ENCODE assay signal across 11 cellular contexts in the genomic region with DNA sequence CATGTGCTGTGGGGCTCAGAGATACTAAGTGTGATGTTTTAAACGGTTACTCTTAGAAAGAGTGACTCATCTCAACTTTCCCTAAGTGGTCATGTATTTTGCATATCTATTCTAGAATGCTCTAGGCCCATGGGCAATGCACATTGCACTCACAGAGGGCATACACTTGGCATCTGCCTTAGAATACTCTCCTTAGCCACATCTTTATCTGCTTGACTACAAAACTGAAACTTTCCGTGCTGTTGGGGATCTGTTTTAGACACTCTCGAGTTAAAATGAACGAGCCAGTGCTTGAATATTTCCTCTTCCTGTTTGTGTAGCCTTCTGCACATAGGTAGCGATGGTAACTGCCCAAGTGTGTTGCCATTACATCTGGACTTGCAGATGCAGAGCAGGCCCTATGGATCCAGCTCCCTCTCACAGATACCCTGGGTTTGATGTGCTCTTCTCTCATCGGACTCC.
DNase-seq lines count a peak whose midpoint lies in the region; ATAC-seq and TF ChIP-seq lines count a peak whose summit lies in the region.
"Had no signal": no experiment of that assay in that cellular context is flagged by ENCODE, and none has a peak within 500 bp of the region (broad histone marks: within the 10 kb centered on the region; RNA-seq: fewer than 3 reads in every experiment).

No MANE protein-coding gene starts in this region.

- peaks cover 34% of the 10 kb centered on the region for H3K4me1 Mint-ChIP-seq in memory B cell
- H3K4me1 Mint-ChIP-seq in glutamatergic neuron (ENCODE audit: low read depth, unreplicated experiment), result no peaks in the 10 kb centered on the region

- H3K36me3 ChIP-seq in mammary epithelial cell (ENCODE audit: insufficient read depth, low read length), result no peaks in the 10 kb centered on the region
- H3K36me3 ChIP-seq: uterus had no signal

- CTCF ChIA-PET in mammary epithelial cell (lab: Charles Lee; ENCODE audit: low non-redundant PET), result no interaction called here

- no peak overlapping the region for H3K27ac ChIP-seq in mammary epithelial cell (ENCODE audit: insufficient read depth, low read depth, low read length)
- H3K27ac ChIP-seq: uterus had no signal

- H3K27me3 ChIP-seq in mammary epithelial cell (ENCODE audit: insufficient read depth, low read length), result no peaks in the 10 kb centered on the region
- H3K27me3 ChIP-seq: uterus had no signal

- H3K36me3 Mint-ChIP-seq in memory B cell (peaks cover 1% of the 10 kb centered on the region), glutamatergic neuron (ENCODE audit: unreplicated experiment) (peaks cover 10% of the 10 kb centered on the region)

- no peaks in the 10 kb centered on the region for H3K79me2 ChIP-seq in mammary epithelial cell (ENCODE audit: insufficient read depth, low read length)

- H3K4me2 ChIP-seq in mammary epithelial cell (ENCODE audit: insufficient read depth, low read depth, low read length), result no peak overlapping the region

- no TSS peak for BruUV-seq in mammary epithelial cell (replicated peaks; lab: Mats Ljungman, UMichigan)

- H3K27me3 Mint-ChIP-seq in memory B cell, result peaks cover 4% of the 10 kb centered on the region
- no peaks in the 10 kb centered on the region for H3K27me3 Mint-ChIP-seq in glutamatergic neuron (ENCODE audit: unreplicated experiment)

- no peaks in the 10 kb centered on the region for H3K9me3 ChIP-seq in mammary epithelial cell (replicated peaks; ENCODE audit: insufficient read depth, low read length)
- H3K9me3 ChIP-seq: uterus had no signal

- H3K9me3 Mint-ChIP-seq in memory B cell (peaks cover 4% of the 10 kb centered on the region), glutamatergic neuron (ENCODE audit: unreplicated experiment) (peaks cover 3% of the 10 kb centered on the region)

- no peaks in the 10 kb centered on the region for H3K4me1 ChIP-seq in mammary epithelial cell (ENCODE audit: insufficient read depth, low read length)
- H3K4me1 ChIP-seq: uterus had no signal

- no peak overlapping the region for H3K9ac ChIP-seq in mammary epithelial cell (ENCODE audit: insufficient read depth, low read length)

- intact Hi-C loops in mammary epithelial cell (cut with micrococcal nuclease), result no loop called here
- intact Hi-C loops in Right ventricle myocardium inferior (cut with DNase I), result no loop called here

- H3K4me3 Mint-ChIP-seq in memory B cell (peak overlapping the region; percentile 43), glutamatergic neuron (ENCODE audit: unreplicated experiment) (no peak overlapping the region)

- H4K20me1 ChIP-seq in mammary epithelial cell (ENCODE audit: insufficient read depth, low read length), result no peaks in the 10 kb centered on the region

- WGBS in mammary epithelial cell (ENCODE audit: low coverage, missing lambda C conversion rate), result 86% methylated on average over 6 of the region's 6 CpGs

- H3K27ac Mint-ChIP-seq in memory B cell, result peak overlapping the region; percentile 89
- H3K27ac Mint-ChIP-seq in glutamatergic neuron (ENCODE audit: unreplicated experiment), result no peak overlapping the region

- no peak overlapping the region for H3K4me3 ChIP-seq in mammary epithelial cell (replicated peaks in 1 of 3; ENCODE audit: insufficient read depth in 1 of 3, low read depth in 2 of 3, low read length in 3 of 3)
- H3K4me3 ChIP-seq: uterus had no signal

- in situ Hi-C loops in mammary epithelial cell (cut with MboI; ENCODE audit: low sequenced_read_pairs in 2 of 2), result loop anchor here in 1 of 2 donors (5.0 to 25.0 kb wide), 2 partner anchors 188 to 493 kb away; a partner anchor contains a TSS

- ATAC-seq in GM18867 (IDR thresholded peaks at IDR 0.05; ENCODE audit: unreplicated experiment), result peak; percentile 89
- peak; percentile 80 for ATAC-seq in GM21737 (IDR thresholded peaks at IDR 0.05; ENCODE audit: unreplicated experiment)
- peak; percentile 65 for ATAC-seq in HG03571 (IDR thresholded peaks at IDR 0.05; ENCODE audit: unreplicated experiment)
- peak; percentile 79 for ATAC-seq in memory B cell (ENCODE audit: low read depth)
- no peak for ATAC-seq in Right ventricle myocardium inferior
- ATAC-seq: right cardiac atrium had no signal

- DNase-seq in memory B cell (ENCODE audit: low spot score in 2 of 2) (no peak), glutamatergic neuron (no peak), mammary epithelial cell (no peak), NCI-H1092 treated with DMSO at 0.1 percent for 48 hours (lab: John Stamatoyannopoulos, UW) (no peak), Right ventricle myocardium inferior (ENCODE audit: missing footprints) (no peak)
- DNase-seq: NCI-H510A treated with DMSO at 0.1 percent for 48 hours, right cardiac atrium, uterus had no signal

- TF ChIP-seq CTCF in glutamatergic neuron (IDR thresholded peaks at IDR 0.05; ENCODE audit: partially characterized antibody, unreplicated experiment) (no peak), mammary epithelial cell (conservative IDR thresholded peaks at IDR 0.05 in 1 of 2, IDR thresholded peaks at IDR 0.05 in 1 of 2; ENCODE audit: extremely low read depth in 1 of 2, insufficient read depth in 1 of 2, low read depth in 1 of 2, low read length in 2 of 2) (no peak)

- no peak overlapping the region for H2AFZ ChIP-seq in mammary epithelial cell (ENCODE audit: low read depth, low read length)

- dilution Hi-C loops in mammary epithelial cell (cut with HindIII; ENCODE audit: low sequenced_read_pairs), result loop anchor here (10.0 kb wide), 1 partner anchor 55 kb away; no protein-coding TSS in a partner anchor
